8 cellular contexts compared by ENCODE assay signal in the genomic region with DNA sequence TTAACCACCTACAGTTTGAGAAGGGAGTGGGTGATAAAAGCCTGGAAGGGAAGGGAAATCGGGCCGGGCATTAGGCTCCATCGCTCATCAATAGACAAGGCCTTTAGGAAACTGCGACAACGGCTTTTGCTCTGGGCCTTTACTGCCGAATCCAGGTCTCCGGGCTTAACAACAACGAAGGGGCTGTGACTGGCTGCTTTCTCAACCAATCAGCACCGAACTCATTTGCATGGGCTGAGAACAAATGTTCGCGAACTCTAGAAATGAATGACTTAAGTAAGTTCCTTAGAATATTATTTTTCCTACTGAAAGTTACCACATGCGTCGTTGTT. TPM values are rescaled to one million over a fixed set of nuclear protein-coding genes. Genes with fewer than 3 reads are reported as not detected.
DNase-seq lines count a peak whose midpoint lies in the region; ATAC-seq, FAIRE-seq and TF ChIP-seq lines count a peak whose summit lies in the region.

No MANE protein-coding gene starts in this region.

- H3K27ac Mint-ChIP-seq in activated CD4-positive, alpha-beta T cell treated with anti-CD3 and anti-CD28 coated beads, Interleukin-2, amount 10 ng/mL, durations not matched to agents 24 days and 14 days: peak overlapping the region; percentile 98

- H3K4me3 ChIP-seq in dorsolateral prefrontal cortex: peak overlapping the region; percentile 60 to 95 (median 82)
- H3K4me3 ChIP-seq in HepG2 (replicated peaks in 1 of 3; ENCODE audit: insufficient read depth in 1 of 3, low read depth in 2 of 3, low read length in 3 of 3): peak overlapping the region in 2 of 3 experiments; percentile 54 to 79; a peak in 4 of 6 replicates

- TF ChIP-seq RAD21 in HepG2 (CRISPR knock-in tag; IDR thresholded peaks at IDR 0.05): no peak

- no peaks in the 10 kb centered on the region for H3K27me3 Mint-ChIP-seq in activated CD4-positive, alpha-beta T cell treated with anti-CD3 and anti-CD28 coated beads, Interleukin-2, amount 10 ng/mL, durations not matched to agents 24 days and 14 days

- H3K4me3 Mint-ChIP-seq in activated CD4-positive, alpha-beta T cell treated with anti-CD3 and anti-CD28 coated beads, Interleukin-2, amount 10 ng/mL, durations not matched to agents 24 days and 14 days: peak overlapping the region; percentile 93

- no peaks in the 10 kb centered on the region for H3K9me3 ChIP-seq in HepG2 (ENCODE audit: low read length)

- H3K27ac ChIP-seq in dorsolateral prefrontal cortex (peak overlapping the region; percentile 86 to 100 (median 98)), HepG2 (ENCODE audit: extremely low read length, insufficient read depth, low read length) (peak overlapping the region; percentile 98)

- H3K4me2 ChIP-seq in HepG2 (ENCODE audit: low read depth, low read length): peak overlapping the region; percentile 92

- H4K20me1 ChIP-seq in HepG2 (ENCODE audit: insufficient read depth, low read length): no peaks in the 10 kb centered on the region

- intact Hi-C loops in activated CD4-positive, alpha-beta T cell treated with anti-CD3 and anti-CD28 coated beads, Interleukin-2, amount 10 ng/mL, durations not matched to agents 24 days and 14 days (cut with micrococcal nuclease): no loop called here
- intact Hi-C loops in dorsolateral prefrontal cortex (cut with DNase I): loop anchor here in 1 of 2 donors (5.0 to 10.0 kb wide), 3 partner anchors 149 to 701 kb away; partner anchors contain the start of gene C1R
- intact Hi-C loops in HepG2 (cut with micrococcal nuclease; ENCODE audit: unreplicated experiment): loop anchor here (1.0 kb wide), 1 partner anchor 70 kb away; the partner anchor contains the start of gene SPSB2

- H3K36me3 Mint-ChIP-seq in activated CD4-positive, alpha-beta T cell treated with anti-CD3 and anti-CD28 coated beads, Interleukin-2, amount 10 ng/mL, durations not matched to agents 24 days and 14 days (ENCODE audit: low read depth): peaks cover 44% of the 10 kb centered on the region

- no peak overlapping the region for H2AFZ ChIP-seq in HepG2 (ENCODE audit: low read length)

- peaks cover 46% of the 10 kb centered on the region for H3K4me1 ChIP-seq in HepG2 (ENCODE audit: insufficient read depth, low read length)

- peak; percentile 93 for FAIRE-seq in HepG2 (lab: Jason Lieb, UNC)

- WGBS in HepG2 (ENCODE audit: low lambda C conversion rate): 8% methylated on average over 13 of the region's 13 CpGs

- peak; percentile 23 for ATAC-seq in GM19328 (IDR thresholded peaks at IDR 0.05; ENCODE audit: unreplicated experiment)
- ATAC-seq in HG03460 (IDR thresholded peaks at IDR 0.05; ENCODE audit: unreplicated experiment): peak; percentile 31
- peak; percentile 31 for ATAC-seq in HepG2

- no TSS peak for BruUV-seq in HepG2 (replicated peaks; lab: Mats Ljungman, UMichigan)

- CTCF ChIA-PET in HepG2 (lab: Yijun Ruan, JAX; ENCODE audit: low intra/inter-chr PET ratio, low total read pairs): interaction anchor here (1.2 to 2.2 kb wide), 3 partner anchors 19 to 170 kb away, joined by 3 to 15 read pairs (median 11); no protein-coding TSS in a partner anchor

- H3K36me3 ChIP-seq in HepG2 (replicated peaks in 1 of 2; ENCODE audit: control insufficient read depth in 1 of 2, insufficient read depth in 2 of 2, low read length in 2 of 2): peaks cover 0 to 10% of the 10 kb centered on the region in 2 experiments; a peak in 2 of 5 replicates

- H3K4me1 Mint-ChIP-seq in activated CD4-positive, alpha-beta T cell treated with anti-CD3 and anti-CD28 coated beads, Interleukin-2, amount 10 ng/mL, durations not matched to agents 24 days and 14 days: peaks cover 56% of the 10 kb centered on the region

- no peak for TF ChIP-seq EP300 in HepG2 (IDR thresholded peaks at IDR 0.05; ENCODE audit: low read depth in 2 of 2, low read length in 2 of 2)
- no peak for TF ChIP-seq EP300 in HepG2 (CRISPR knock-in tag; IDR thresholded peaks at IDR 0.05; ENCODE audit: borderline replicate concordance)

- no peaks in the 10 kb centered on the region for H3K9me3 Mint-ChIP-seq in activated CD4-positive, alpha-beta T cell treated with anti-CD3 and anti-CD28 coated beads, Interleukin-2, amount 10 ng/mL, durations not matched to agents 24 days and 14 days

- in situ Hi-C loops in HepG2 (cut with HindIII; ENCODE audit: extremely low pct_ligation_motif_present, low pct_unique_long_range_greater_than_20kb): loop anchor here (10.0 kb wide), 1 partner anchor 171 kb away; no protein-coding TSS in a partner anchor

- POLR2A ChIA-PET in HepG2 (lab: Yijun Ruan, JAX): interaction anchor here (0.6 to 5.2 kb wide), 48 partner anchors 9 to 409 kb away, joined by 3 to 180 read pairs (median 7); partner anchors contain the start of genes ATN1, C1R, C1RL and C1S

- H3K79me2 ChIP-seq in HepG2 (ENCODE audit: insufficient read depth, low read length): no peaks in the 10 kb centered on the region

- TF ChIP-seq CTCF in dorsolateral prefrontal cortex (IDR thresholded peaks at IDR 0.05 in 54 of 56, conservative IDR thresholded peaks at IDR 0.05 in 2 of 56; ENCODE audit: low read depth in 1 of 56, partially characterized antibody in 56 of 56) (peak in 2 of 56 donors; percentile 6 to 13), HepG2 (CRISPR knock-in tag; IDR thresholded peaks at IDR 0.05) (no peak)

- no peak for TF ChIP-seq POLR2A in HepG2 (IDR thresholded peaks at IDR 0.05; ENCODE audit: insufficient read depth in 1 of 2, low read depth in 2 of 2, low read length in 2 of 2)

- DNase-seq in Ammon's horn (ENCODE audit: low spot score) (peak; percentile 96), NCI-H524 treated with DMSO at 0.1 percent for 48 hours (lab: John Stamatoyannopoulos, UW) (peak; percentile 83), dorsolateral prefrontal cortex (peak; percentile 75 to 98 (median 90)), HepG2 (ENCODE audit: low spot score) (peak; percentile 88)
- DNase-seq in activated CD4-positive, alpha-beta T cell treated with anti-CD3 and anti-CD28 coated beads, Interleukin-2, amount 10 ng/mL, durations not matched to agents 24 days and 14 days: peak; percentile 94
- peak; percentile 64 to 65 for DNase-seq in stimulated activated CD4-positive, alpha-beta T cell treated with anti-CD3 and anti-CD28 coated beads, Interleukin-2, amount 100 ng/mL, for 48 hours

- peak overlapping the region; percentile 82 for H3K9ac ChIP-seq in HepG2 (ENCODE audit: insufficient read depth, low read depth, low read length)

- no peaks in the 10 kb centered on the region for H3K27me3 ChIP-seq in dorsolateral prefrontal cortex
- H3K27me3 ChIP-seq in HepG2 (ENCODE audit: control insufficient read depth in 1 of 2, insufficient read depth in 2 of 2, low read length in 2 of 2): no peaks in the 10 kb centered on the region

RNA-seq across cellular contexts. Expression of gene RNU7-1, which starts 0.3 kb away (rescaled TPM):
- not detected in 2 replicates for total RNA-seq in activated CD4-positive, alpha-beta T cell treated with anti-CD3 and anti-CD28 coated beads, Interleukin-2, amount 10 ng/mL, durations not matched to agents 24 days and 14 days
- total RNA-seq in dorsolateral prefrontal cortex (not detected), HepG2 (2016; rRNA removed; fragmentation: Illumina TruSeq; extraction: Trizol) (not detected in 2 replicates)
- not detected in 2 replicates for total RNA-seq in HepG2 (2016; cell fraction: cytosol; rRNA removed; fragmentation: Illumina TruSeq; extraction: Trizol; ENCODE audit: low read depth)
- total RNA-seq in HepG2 (2016; cell fraction: insoluble cytoplasmic fraction; rRNA removed; fragmentation: Illumina TruSeq; extraction: Trizol): not detected in 2 replicates
- not detected in 2 replicates for total RNA-seq in HepG2 (2016; cell fraction: membrane; rRNA removed; fragmentation: Illumina TruSeq; extraction: Trizol)
- total RNA-seq in HepG2 (2016; cell fraction: nucleus; rRNA removed; fragmentation: Illumina TruSeq; extraction: Trizol): not detected in 2 replicates
- not detected in 2 replicates for polyA plus RNA-seq in HepG2 (2011; rRNA removed)
- polyA plus RNA-seq in HepG2 (2011; cell fraction: cytosol; rRNA removed): not detected in 2 replicates
- not detected in 2 replicates for polyA plus RNA-seq in HepG2 (2011; cell fraction: nucleus; rRNA removed)
- polyA plus RNA-seq in HepG2 (2012): not detected in 2 replicates
- polyA plus RNA-seq in HepG2 (2016; cell fraction: cytosol; fragmentation: Illumina TruSeq; extraction: Trizol; ENCODE audit: low read depth): not detected in 2 replicates
- not detected in 2 replicates for polyA plus RNA-seq in HepG2 (2016; cell fraction: insoluble cytoplasmic fraction; fragmentation: Illumina TruSeq; extraction: Trizol; ENCODE audit: low read depth)
- polyA plus RNA-seq in HepG2 (2016; cell fraction: membrane; fragmentation: Illumina TruSeq; extraction: Trizol; ENCODE audit: low read depth): not detected in 2 replicates
- polyA plus RNA-seq in HepG2 (2016; cell fraction: nucleus; fragmentation: Illumina TruSeq; extraction: Trizol; ENCODE audit: insufficient read depth, low read depth): not detected in 2 replicates
- not detected in 2 replicates for polyA minus RNA-seq in HepG2 (2011; rRNA and poly(A)+ RNA removed; ENCODE audit: low replicate concordance)
- polyA minus RNA-seq in HepG2 (2011; cell fraction: cytosol; rRNA and poly(A)+ RNA removed): not detected in 2 replicates
- polyA minus RNA-seq in HepG2 (2011; cell fraction: nucleus; rRNA and poly(A)+ RNA removed): not detected in 2 replicates

RNA-seq across cellular contexts. Expression of gene C12orf57, which starts 0.5 kb away (rescaled TPM):
- 168 and 174 TPM in 2 replicates for total RNA-seq in activated CD4-positive, alpha-beta T cell treated with anti-CD3 and anti-CD28 coated beads, Interleukin-2, amount 10 ng/mL, durations not matched to agents 24 days and 14 days
- total RNA-seq in dorsolateral prefrontal cortex (100 to 1,000 TPM; 102 to 287 (median 162) TPM), HepG2 (2016; rRNA removed; fragmentation: Illumina TruSeq; extraction: Trizol) (84.0 and 89.7 TPM in 2 replicates)
- total RNA-seq in HepG2 (2016; cell fraction: cytosol; rRNA removed; fragmentation: Illumina TruSeq; extraction: Trizol; ENCODE audit: low read depth): 98.3 and 102 TPM in 2 replicates
- 84.2 and 105 TPM in 2 replicates for total RNA-seq in HepG2 (2016; cell fraction: insoluble cytoplasmic fraction; rRNA removed; fragmentation: Illumina TruSeq; extraction: Trizol)
- total RNA-seq in HepG2 (2016; cell fraction: membrane; rRNA removed; fragmentation: Illumina TruSeq; extraction: Trizol): 106 and 113 TPM in 2 replicates
- 42.1 and 43.4 TPM in 2 replicates for total RNA-seq in HepG2 (2016; cell fraction: nucleus; rRNA removed; fragmentation: Illumina TruSeq; extraction: Trizol)
- 287 and 302 TPM in 2 replicates for polyA plus RNA-seq in HepG2 (2011; rRNA removed)
- 405 and 458 TPM in 2 replicates for polyA plus RNA-seq in HepG2 (2011; cell fraction: cytosol; rRNA removed)
- polyA plus RNA-seq in HepG2 (2011; cell fraction: nucleus; rRNA removed): 151 and 164 TPM in 2 replicates
- polyA plus RNA-seq in HepG2 (2012): 75.2 and 129 TPM in 2 replicates
- polyA plus RNA-seq in HepG2 (2016; cell fraction: cytosol; fragmentation: Illumina TruSeq; extraction: Trizol; ENCODE audit: low read depth): 86.1 and 87.7 TPM in 2 replicates
- 98.5 and 104 TPM in 2 replicates for polyA plus RNA-seq in HepG2 (2016; cell fraction: insoluble cytoplasmic fraction; fragmentation: Illumina TruSeq; extraction: Trizol; ENCODE audit: low read depth)
- 96.1 and 98.2 TPM in 2 replicates for polyA plus RNA-seq in HepG2 (2016; cell fraction: membrane; fragmentation: Illumina TruSeq; extraction: Trizol; ENCODE audit: low read depth)
- polyA plus RNA-seq in HepG2 (2016; cell fraction: nucleus; fragmentation: Illumina TruSeq; extraction: Trizol; ENCODE audit: insufficient read depth, low read depth): 57.2 and 57.4 TPM in 2 replicates
- polyA minus RNA-seq in HepG2 (2011; rRNA and poly(A)+ RNA removed; ENCODE audit: low replicate concordance): 93.0 and 145 TPM in 2 replicates
- polyA minus RNA-seq in HepG2 (2011; cell fraction: cytosol; rRNA and poly(A)+ RNA removed): 36.8 and 41.7 TPM in 2 replicates
- 37.5 and 38.8 TPM in 2 replicates for polyA minus RNA-seq in HepG2 (2011; cell fraction: nucleus; rRNA and poly(A)+ RNA removed)

RNA-seq across cellular contexts. Expression of gene PTPN6, which starts 7.8 kb away (rescaled TPM):
- 349 and 355 TPM in 2 replicates for total RNA-seq in activated CD4-positive, alpha-beta T cell treated with anti-CD3 and anti-CD28 coated beads, Interleukin-2, amount 10 ng/mL, durations not matched to agents 24 days and 14 days
- total RNA-seq in dorsolateral prefrontal cortex (10 to 100 TPM in 52 of 120 experiments, 1 to 10 TPM in 68; 2.6 to 25.6 (median 9.2) TPM), HepG2 (2016; rRNA removed; fragmentation: Illumina TruSeq; extraction: Trizol) (9.5 and 10.6 TPM in 2 replicates)
- total RNA-seq in HepG2 (2016; cell fraction: cytosol; rRNA removed; fragmentation: Illumina TruSeq; extraction: Trizol; ENCODE audit: low read depth): 2.7 and 2.8 TPM in 2 replicates
- total RNA-seq in HepG2 (2016; cell fraction: insoluble cytoplasmic fraction; rRNA removed; fragmentation: Illumina TruSeq; extraction: Trizol): 9.8 and 10.6 TPM in 2 replicates
- total RNA-seq in HepG2 (2016; cell fraction: membrane; rRNA removed; fragmentation: Illumina TruSeq; extraction: Trizol): 5.0 and 5.3 TPM in 2 replicates
- 6.1 and 6.3 TPM in 2 replicates for total RNA-seq in HepG2 (2016; cell fraction: nucleus; rRNA removed; fragmentation: Illumina TruSeq; extraction: Trizol)
- polyA plus RNA-seq in HepG2 (2011; rRNA removed): 9.1 and 10.5 TPM in 2 replicates
- 8.0 and 10.7 TPM in 2 replicates for polyA plus RNA-seq in HepG2 (2011; cell fraction: cytosol; rRNA removed)
- polyA plus RNA-seq in HepG2 (2011; cell fraction: nucleus; rRNA removed): 13.2 and 17.8 TPM in 2 replicates
- 9.0 and 12.4 TPM in 2 replicates for polyA plus RNA-seq in HepG2 (2012)
- 1.6 and 1.7 TPM in 2 replicates for polyA plus RNA-seq in HepG2 (2016; cell fraction: cytosol; fragmentation: Illumina TruSeq; extraction: Trizol; ENCODE audit: low read depth)
- polyA plus RNA-seq in HepG2 (2016; cell fraction: insoluble cytoplasmic fraction; fragmentation: Illumina TruSeq; extraction: Trizol; ENCODE audit: low read depth): 8.9 and 12.5 TPM in 2 replicates
- polyA plus RNA-seq in HepG2 (2016; cell fraction: membrane; fragmentation: Illumina TruSeq; extraction: Trizol; ENCODE audit: low read depth): 3.1 and 4.4 TPM in 2 replicates
- polyA plus RNA-seq in HepG2 (2016; cell fraction: nucleus; fragmentation: Illumina TruSeq; extraction: Trizol; ENCODE audit: insufficient read depth, low read depth): 17.8 and 18.0 TPM in 2 replicates
- polyA minus RNA-seq in HepG2 (2011; rRNA and poly(A)+ RNA removed; ENCODE audit: low replicate concordance): 14.7 and 22.7 TPM in 2 replicates
- 10.0 and 10.3 TPM in 2 replicates for polyA minus RNA-seq in HepG2 (2011; cell fraction: cytosol; rRNA and poly(A)+ RNA removed)
- 4.1 and 4.2 TPM in 2 replicates for polyA minus RNA-seq in HepG2 (2011; cell fraction: nucleus; rRNA and poly(A)+ RNA removed)

RNA-seq across cellular contexts. Expression of gene ATN1, which starts 15.6 kb away (rescaled TPM):
- total RNA-seq in activated CD4-positive, alpha-beta T cell treated with anti-CD3 and anti-CD28 coated beads, Interleukin-2, amount 10 ng/mL, durations not matched to agents 24 days and 14 days: 61.6 and 66.8 TPM in 2 replicates
- total RNA-seq in dorsolateral prefrontal cortex (100 to 1,000 TPM; 147 to 334 (median 199) TPM), HepG2 (2016; rRNA removed; fragmentation: Illumina TruSeq; extraction: Trizol) (2.1 TPM in 2 replicates)
- 0.97 and 1.4 TPM in 2 replicates for total RNA-seq in HepG2 (2016; cell fraction: cytosol; rRNA removed; fragmentation: Illumina TruSeq; extraction: Trizol; ENCODE audit: low read depth)
- 1.8 and 2.3 TPM in 2 replicates for total RNA-seq in HepG2 (2016; cell fraction: insoluble cytoplasmic fraction; rRNA removed; fragmentation: Illumina TruSeq; extraction: Trizol)
- 3.1 and 3.4 TPM in 2 replicates for total RNA-seq in HepG2 (2016; cell fraction: membrane; rRNA removed; fragmentation: Illumina TruSeq; extraction: Trizol)
- total RNA-seq in HepG2 (2016; cell fraction: nucleus; rRNA removed; fragmentation: Illumina TruSeq; extraction: Trizol): 3.3 and 4.6 TPM in 2 replicates
- 8.6 and 10.7 TPM in 2 replicates for polyA plus RNA-seq in HepG2 (2011; rRNA removed)
- 3.5 and 4.5 TPM in 2 replicates for polyA plus RNA-seq in HepG2 (2011; cell fraction: cytosol; rRNA removed)
- polyA plus RNA-seq in HepG2 (2011; cell fraction: nucleus; rRNA removed): 50.2 and 56.9 TPM in 2 replicates
- 20.6 and 31.4 TPM in 2 replicates for polyA plus RNA-seq in HepG2 (2012)
- polyA plus RNA-seq in HepG2 (2016; cell fraction: cytosol; fragmentation: Illumina TruSeq; extraction: Trizol; ENCODE audit: low read depth): 8.7 and 9.0 TPM in 2 replicates
- polyA plus RNA-seq in HepG2 (2016; cell fraction: insoluble cytoplasmic fraction; fragmentation: Illumina TruSeq; extraction: Trizol; ENCODE audit: low read depth): 13.6 and 21.5 TPM in 2 replicates
- polyA plus RNA-seq in HepG2 (2016; cell fraction: membrane; fragmentation: Illumina TruSeq; extraction: Trizol; ENCODE audit: low read depth): 11.0 and 15.3 TPM in 2 replicates
- polyA plus RNA-seq in HepG2 (2016; cell fraction: nucleus; fragmentation: Illumina TruSeq; extraction: Trizol; ENCODE audit: insufficient read depth, low read depth): 41.0 and 44.9 TPM in 2 replicates
- polyA minus RNA-seq in HepG2 (2011; rRNA and poly(A)+ RNA removed; ENCODE audit: low replicate concordance): 13.5 and 19.8 TPM in 2 replicates
- 10.4 and 11.3 TPM in 2 replicates for polyA minus RNA-seq in HepG2 (2011; cell fraction: cytosol; rRNA and poly(A)+ RNA removed)
- polyA minus RNA-seq in HepG2 (2011; cell fraction: nucleus; rRNA and poly(A)+ RNA removed): 11.7 and 14.7 TPM in 2 replicates

RNA-seq across cellular contexts. Expression of gene PHB2, which starts 27.1 kb away (rescaled TPM):
- 474 and 487 TPM in 2 replicates for total RNA-seq in activated CD4-positive, alpha-beta T cell treated with anti-CD3 and anti-CD28 coated beads, Interleukin-2, amount 10 ng/mL, durations not matched to agents 24 days and 14 days
- 100 to 1,000 TPM in 11 of 120 experiments, 10 to 100 TPM in 109; 56.3 to 112 (median 85.1) TPM for total RNA-seq in dorsolateral prefrontal cortex
- total RNA-seq in HepG2 (2016; rRNA removed; fragmentation: Illumina TruSeq; extraction: Trizol): 291 and 394 TPM in 2 replicates
- 224 and 243 TPM in 2 replicates for total RNA-seq in HepG2 (2016; cell fraction: cytosol; rRNA removed; fragmentation: Illumina TruSeq; extraction: Trizol; ENCODE audit: low read depth)
- 284 and 404 TPM in 2 replicates for total RNA-seq in HepG2 (2016; cell fraction: insoluble cytoplasmic fraction; rRNA removed; fragmentation: Illumina TruSeq; extraction: Trizol)
- total RNA-seq in HepG2 (2016; cell fraction: membrane; rRNA removed; fragmentation: Illumina TruSeq; extraction: Trizol): 358 and 365 TPM in 2 replicates
- 232 and 256 TPM in 2 replicates for total RNA-seq in HepG2 (2016; cell fraction: nucleus; rRNA removed; fragmentation: Illumina TruSeq; extraction: Trizol)
- 425 and 468 TPM in 2 replicates for polyA plus RNA-seq in HepG2 (2011; rRNA removed)
- polyA plus RNA-seq in HepG2 (2011; cell fraction: cytosol; rRNA removed): 471 and 553 TPM in 2 replicates
- 362 and 507 TPM in 2 replicates for polyA plus RNA-seq in HepG2 (2011; cell fraction: nucleus; rRNA removed)
- polyA plus RNA-seq in HepG2 (2012): 214 and 248 TPM in 2 replicates
- polyA plus RNA-seq in HepG2 (2016; cell fraction: cytosol; fragmentation: Illumina TruSeq; extraction: Trizol; ENCODE audit: low read depth): 212 and 232 TPM in 2 replicates
- 290 and 308 TPM in 2 replicates for polyA plus RNA-seq in HepG2 (2016; cell fraction: insoluble cytoplasmic fraction; fragmentation: Illumina TruSeq; extraction: Trizol; ENCODE audit: low read depth)
- 313 and 326 TPM in 2 replicates for polyA plus RNA-seq in HepG2 (2016; cell fraction: membrane; fragmentation: Illumina TruSeq; extraction: Trizol; ENCODE audit: low read depth)
- 428 and 438 TPM in 2 replicates for polyA plus RNA-seq in HepG2 (2016; cell fraction: nucleus; fragmentation: Illumina TruSeq; extraction: Trizol; ENCODE audit: insufficient read depth, low read depth)
- polyA minus RNA-seq in HepG2 (2011; rRNA and poly(A)+ RNA removed; ENCODE audit: low replicate concordance): 299 and 308 TPM in 2 replicates
- polyA minus RNA-seq in HepG2 (2011; cell fraction: cytosol; rRNA and poly(A)+ RNA removed): 80.4 and 95.3 TPM in 2 replicates
- polyA minus RNA-seq in HepG2 (2011; cell fraction: nucleus; rRNA and poly(A)+ RNA removed): 135 and 142 TPM in 2 replicates

Comparison
In these comparisons a context has a peak if more than half of its experiments do, and no peak if none do; other contexts are left out.
1. Peak in every context shown above with its lines: DNase-seq, ATAC-seq, H3K4me3 ChIP-seq and H3K27ac ChIP-seq.
2. RNA of gene PTPN6, which starts 7.8 kb away (total RNA-seq): 349 to 355 TPM in activated CD4-positive, alpha-beta T cell treated with anti-CD3 and anti-CD28 coated beads, Interleukin-2, amount 10 ng/mL, durations not matched to agents 24 days and 14 days; 2.7 to 10.6 TPM in HepG2 and 2.6 to 25.6 TPM in dorsolateral prefrontal cortex; every median in the first group is over 10 times any median in the second.